Comparison of ENCODE assay signal across 8 cellular contexts in genomic region chr16:679808-680624, GRCh38. TPM values are rescaled to one million over a fixed set of nuclear protein-coding genes. Genes with fewer than 3 reads are reported as not detected.
DNase-seq lines count a peak whose midpoint lies in the region; ATAC-seq and TF ChIP-seq lines count a peak whose summit lies in the region.

STUB1 (plus strand) TSS chr16:680410; CDS start chr16:680526, 116 bp downstream.

- peaks cover 3% of the 10 kb centered on the region for H3K27me3 Mint-ChIP-seq in activated T-helper 2 cell treated with anti-CD3 and anti-CD28 coated beads, Interferon-gamma antibody, Interleukin-2, Interleukin-4, amounts not matched to agents 10 μg/mL and 5 μg/mL and 100 μg/mL, durations not matched to agents 14 hours and 24 hours and 36 hours (ENCODE audit: low read depth)
- no peaks in the 10 kb centered on the region for H3K27me3 Mint-ChIP-seq in natural killer cell (ENCODE audit: low read depth in 2 of 2)
- peaks cover 8% of the 10 kb centered on the region for H3K27me3 Mint-ChIP-seq in stimulated activated memory B cell treated with anti-CD40 and anti-IgM and Interleukin-4, amounts not matched to agents 10 μg/mL and 1 μg/mL and 100 μg/mL, for 72 hours

- H3K9me3 Mint-ChIP-seq in activated T-helper 2 cell treated with anti-CD3 and anti-CD28 coated beads, Interferon-gamma antibody, Interleukin-2, Interleukin-4, amounts not matched to agents 10 μg/mL and 5 μg/mL and 100 μg/mL, durations not matched to agents 14 hours and 24 hours and 36 hours, result no peaks in the 10 kb centered on the region
- H3K9me3 Mint-ChIP-seq in natural killer cell, result no peaks in the 10 kb centered on the region
- no peaks in the 10 kb centered on the region for H3K9me3 Mint-ChIP-seq in stimulated activated memory B cell treated with anti-CD40 and anti-IgM and Interleukin-4, amounts not matched to agents 10 μg/mL and 1 μg/mL and 100 μg/mL, for 72 hours

- peak; percentile 65 to 69 for DNase-seq in AML-193 (lab: John Stamatoyannopoulos, UW)
- DNase-seq in HuH-7.5 (ENCODE audit: low spot score), result peak; percentile 81
- peak; percentile 81 for DNase-seq in RPMI7951 (ENCODE audit: low read depth)
- peak; percentile 82 for DNase-seq in activated T-helper 2 cell treated with anti-CD3 and anti-CD28 coated beads, Interferon-gamma antibody, Interleukin-2, Interleukin-4, amounts not matched to agents 10 μg/mL and 5 μg/mL and 100 μg/mL, durations not matched to agents 14 hours and 24 hours and 36 hours (ENCODE audit: low spot score)
- DNase-seq in fibroblast of peridontal ligament (ENCODE audit: extremely low read depth), result peak; percentile 75
- DNase-seq in natural killer cell, result peak; percentile 83

- H3K27ac Mint-ChIP-seq in activated T-helper 2 cell treated with anti-CD3 and anti-CD28 coated beads, Interferon-gamma antibody, Interleukin-2, Interleukin-4, amounts not matched to agents 10 μg/mL and 5 μg/mL and 100 μg/mL, durations not matched to agents 14 hours and 24 hours and 36 hours, result peak within 1 kb of the TSS; percentile 78
- peak within 1 kb of the TSS; percentile 67 to 75 for H3K27ac Mint-ChIP-seq in natural killer cell
- H3K27ac Mint-ChIP-seq in stimulated activated memory B cell treated with anti-CD40 and anti-IgM and Interleukin-4, amounts not matched to agents 10 μg/mL and 1 μg/mL and 100 μg/mL, for 72 hours, result peak within 1 kb of the TSS; percentile 67

- TF ChIP-seq CTCF in natural killer cell (IDR thresholded peaks at IDR 0.05), result no peak

- intact Hi-C loops in activated T-helper 2 cell treated with anti-CD3 and anti-CD28 coated beads, Interferon-gamma antibody, Interleukin-2, Interleukin-4, amounts not matched to agents 10 μg/mL and 5 μg/mL and 100 μg/mL, durations not matched to agents 14 hours and 24 hours and 36 hours (cut with micrococcal nuclease), result loop anchor here (5.0 kb wide), 2 partner anchors 43 to 93 kb away; partner anchors contain the start of gene METTL26
- intact Hi-C loops in natural killer cell (cut with micrococcal nuclease), result no loop called here

- peak within 1 kb of the TSS; percentile 82 for H3K4me3 Mint-ChIP-seq in activated T-helper 2 cell treated with anti-CD3 and anti-CD28 coated beads, Interferon-gamma antibody, Interleukin-2, Interleukin-4, amounts not matched to agents 10 μg/mL and 5 μg/mL and 100 μg/mL, durations not matched to agents 14 hours and 24 hours and 36 hours (ENCODE audit: low read depth)
- peak within 1 kb of the TSS; percentile 85 for H3K4me3 Mint-ChIP-seq in natural killer cell
- H3K4me3 Mint-ChIP-seq in stimulated activated memory B cell treated with anti-CD40 and anti-IgM and Interleukin-4, amounts not matched to agents 10 μg/mL and 1 μg/mL and 100 μg/mL, for 72 hours, result peak within 1 kb of the TSS; percentile 84

- peaks cover 12% of the 10 kb centered on the region for H3K4me1 Mint-ChIP-seq in activated T-helper 2 cell treated with anti-CD3 and anti-CD28 coated beads, Interferon-gamma antibody, Interleukin-2, Interleukin-4, amounts not matched to agents 10 μg/mL and 5 μg/mL and 100 μg/mL, durations not matched to agents 14 hours and 24 hours and 36 hours (ENCODE audit: low read depth)
- peaks cover 0 to 34% of the 10 kb centered on the region in 2 donors for H3K4me1 Mint-ChIP-seq in natural killer cell
- peaks cover 58% of the 10 kb centered on the region for H3K4me1 Mint-ChIP-seq in stimulated activated memory B cell treated with anti-CD40 and anti-IgM and Interleukin-4, amounts not matched to agents 10 μg/mL and 1 μg/mL and 100 μg/mL, for 72 hours

- H3K36me3 Mint-ChIP-seq in activated T-helper 2 cell treated with anti-CD3 and anti-CD28 coated beads, Interferon-gamma antibody, Interleukin-2, Interleukin-4, amounts not matched to agents 10 μg/mL and 5 μg/mL and 100 μg/mL, durations not matched to agents 14 hours and 24 hours and 36 hours (ENCODE audit: low read depth), result peaks cover 25% of the 10 kb centered on the region
- H3K36me3 Mint-ChIP-seq in natural killer cell, result no peaks in the 10 kb centered on the region
- H3K36me3 Mint-ChIP-seq in stimulated activated memory B cell treated with anti-CD40 and anti-IgM and Interleukin-4, amounts not matched to agents 10 μg/mL and 1 μg/mL and 100 μg/mL, for 72 hours, result peaks cover 19% of the 10 kb centered on the region

- peak; percentile 61 for ATAC-seq in GM19324 (IDR thresholded peaks at IDR 0.05; ENCODE audit: low FRiP score, unreplicated experiment)
- ATAC-seq in natural killer cell, result peak; percentile 66 to 87 (median 70)
- ATAC-seq in stimulated activated memory B cell treated with anti-CD40 and anti-IgM and Interleukin-4, amounts not matched to agents 10 μg/mL and 1 μg/mL and 100 μg/mL, for 72 hours, result peak; percentile 67

RNA-seq across cellular contexts. Expression of gene STUB1, which starts in this region (rescaled TPM):
- 136 and 183 TPM in 2 replicates for total RNA-seq in RPMI7951 (2014; rRNA removed; shearing (Covaris generic))
- total RNA-seq in activated T-helper 2 cell treated with anti-CD3 and anti-CD28 coated beads, Interferon-gamma antibody, Interleukin-2, Interleukin-4, amounts not matched to agents 10 μg/mL and 5 μg/mL and 100 μg/mL, durations not matched to agents 14 hours and 24 hours and 36 hours, result 84.1 and 91.2 TPM in 2 replicates
- 10 to 100 TPM; 89.5 to 95.4 (median 93.5) TPM for total RNA-seq in natural killer cell

Comparison
In these comparisons a context has a peak if more than half of its experiments do, and no peak if none do; other contexts are left out.
1. Peak in every context shown above with its lines: DNase-seq and ATAC-seq.